34 cellular contexts compared by ENCODE assay signal in the genomic region with DNA sequence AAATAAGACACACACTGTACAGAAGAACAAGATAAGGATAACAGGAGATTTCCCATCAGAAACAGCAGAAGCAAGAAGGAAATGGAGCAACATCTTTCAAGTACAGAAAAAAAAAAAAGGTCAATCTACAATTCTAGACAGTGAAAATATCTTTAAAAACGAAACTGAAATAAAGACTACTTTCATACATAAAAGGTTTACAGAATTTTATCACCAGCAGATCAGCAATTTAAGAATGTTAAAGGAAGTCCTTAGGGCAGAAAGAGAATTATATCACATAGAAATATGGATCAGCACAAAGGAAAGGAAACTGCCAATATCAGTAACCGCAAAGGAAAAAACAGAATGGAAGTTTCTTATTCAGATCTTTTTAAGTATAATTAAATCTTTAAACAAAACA.
"Had no signal": no experiment of that assay in that cellular context is flagged by ENCODE, and none has a peak within 500 bp of the region (broad histone marks: within the 10 kb centered on the region; RNA-seq: fewer than 3 reads in every experiment).

No MANE protein-coding gene starts in this region.

- H3K9me3 ChIP-seq: adrenal gland, body of pancreas, esophagus squamous epithelium, gastroesophageal sphincter, heart right ventricle had no signal

- H3K79me2 ChIP-seq: hepatocyte had no signal

- H3K36me3 Mint-ChIP-seq: activated CD4-positive, alpha-beta memory T cell treated with anti-CD3 and anti-CD28 coated beads for 36 hours; activated CD8-positive, alpha-beta memory T cell treated with anti-CD3 and anti-CD28 coated beads, Interleukin-2, amount 10 ng/mL, durations not matched to agents 7 days and 5 days; activated naive CD4-positive, alpha-beta T cell treated with anti-CD3 and anti-CD28 coated beads, Interleukin-2, amount 50 U/mL, for 24 hours; activated naive CD8-positive, alpha-beta T cell treated with anti-CD3 and anti-CD28 coated beads for 36 hours had no signal

- H3K36me3 ChIP-seq: adrenal gland, esophagus squamous epithelium, gastroesophageal sphincter, heart right ventricle, WERI-Rb-1 had no signal

- H3K4me3 ChIP-seq: adrenal gland, body of pancreas, esophagus squamous epithelium, gastroesophageal sphincter, heart right ventricle, hepatocyte had no signal

- H3K4me3 Mint-ChIP-seq: activated B cell treated with CpG ODN at 0.5 μM for 24 hours; activated CD4-positive, alpha-beta memory T cell treated with anti-CD3 and anti-CD28 coated beads for 36 hours; activated CD8-positive, alpha-beta memory T cell treated with anti-CD3 and anti-CD28 coated beads, Interleukin-2, amount 10 ng/mL, durations not matched to agents 7 days and 5 days; activated CD8-positive, alpha-beta T cell treated with anti-CD3 and anti-CD28 coated beads, Interleukin-2, amount 10 ng/mL, durations not matched to agents 7 days and 5 days; activated naive CD4-positive, alpha-beta T cell treated with anti-CD3 and anti-CD28 coated beads for 36 hours; activated naive CD4-positive, alpha-beta T cell treated with anti-CD3 and anti-CD28 coated beads, Interleukin-2, amount 50 U/mL, for 24 hours; activated naive CD8-positive, alpha-beta T cell treated with anti-CD3 and anti-CD28 coated beads for 36 hours; activated naive CD8-positive, alpha-beta T cell treated with anti-CD3 and anti-CD28 coated beads, Interleukin-2, amount 50 U/mL, for 24 hours; activated T-helper 1 cell treated with anti-CD3 and anti-CD28 coated beads, Interleukin-12 subunit alpha, Interleukin-12 subunit beta, Interleukin-2, Interleukin-4 antibody, amounts not matched to agents 30 ng/mL and 10 ng/mL and 1 ng/mL, durations not matched to agents 14 hours and 24 hours and 36 hours; effector memory CD8-positive, alpha-beta T cell; T-helper 2 cell treated with Interferon-gamma antibody and Interleukin-4, amounts not matched to agents 5 μg/mL and 100 μg/mL, for 36 hours had no signal

- H3K4me1 Mint-ChIP-seq: activated B cell treated with CpG ODN at 0.5 μM for 24 hours; activated naive CD8-positive, alpha-beta T cell treated with anti-CD3 and anti-CD28 coated beads for 36 hours; activated naive CD8-positive, alpha-beta T cell treated with anti-CD3 and anti-CD28 coated beads, Interleukin-2, amount 50 U/mL, for 24 hours had no signal

- DNase-seq: activated B cell treated with CpG ODN at 0.5 μM for 24 hours; activated CD4-positive, alpha-beta memory T cell treated with anti-CD3 and anti-CD28 coated beads for 36 hours; activated CD4-positive, alpha-beta T cell treated with anti-CD3 and anti-CD28 coated beads for 48 hours; activated CD8-positive, alpha-beta memory T cell treated with anti-CD3 and anti-CD28 coated beads, Interleukin-2, amount 10 ng/mL, durations not matched to agents 7 days and 5 days; activated CD8-positive, alpha-beta memory T cell treated with anti-CD3 and anti-CD28 coated beads, Interleukin-2, amount 50 U/mL, for 4 hours; activated CD8-positive, alpha-beta T cell treated with anti-CD3 and anti-CD28 coated beads, Interleukin-2, amount 10 ng/mL, durations not matched to agents 7 days and 5 days; activated effector memory CD4-positive, alpha-beta T cell treated with anti-CD3 and anti-CD28 coated beads, Interleukin-2, amount 50 U/mL, for 16 hours; activated naive CD4-positive, alpha-beta T cell treated with anti-CD3 and anti-CD28 coated beads for 36 hours; activated naive CD8-positive, alpha-beta T cell treated with anti-CD3 and anti-CD28 coated beads for 36 hours; activated naive CD8-positive, alpha-beta T cell treated with anti-CD3 and anti-CD28 coated beads, Interleukin-2, amount 50 U/mL, for 24 hours; activated T-cell treated with anti-CD3 and anti-CD28 coated beads, Interleukin-2, amount 50 U/mL, for 1 hour; activated T-cell treated with anti-CD3 and anti-CD28 coated beads, Interleukin-2, amount 50 U/mL, for 48 hours; adrenal gland; amygdala; aorta; body of pancreas; caudate nucleus; cortex of kidney; dermis blood vessel endothelial cell; effector CD4-positive, alpha-beta T cell; effector memory CD8-positive, alpha-beta T cell; esophagus squamous epithelium; foreskin melanocyte; heart right ventricle; T1000 had no signal

- H3K27me3 ChIP-seq: adrenal gland, body of pancreas, hepatocyte had no signal

- H3K4me2 ChIP-seq: hepatocyte had no signal

- H3K27me3 Mint-ChIP-seq: activated CD8-positive, alpha-beta memory T cell treated with anti-CD3 and anti-CD28 coated beads, Interleukin-2, amount 10 ng/mL, durations not matched to agents 7 days and 5 days; activated naive CD4-positive, alpha-beta T cell treated with anti-CD3 and anti-CD28 coated beads, Interleukin-2, amount 50 U/mL, for 24 hours; activated naive CD8-positive, alpha-beta T cell treated with anti-CD3 and anti-CD28 coated beads for 36 hours; effector memory CD8-positive, alpha-beta T cell had no signal

- H3K27ac ChIP-seq: adrenal gland, body of pancreas, epithelial cell of prostate, esophagus squamous epithelium, gastroesophageal sphincter, heart right ventricle, hepatocyte, WERI-Rb-1 had no signal

- H2AFZ ChIP-seq: hepatocyte had no signal

- H3K4me1 ChIP-seq: adrenal gland, body of pancreas, esophagus squamous epithelium, gastroesophageal sphincter, heart right ventricle had no signal

- ATAC-seq: activated CD4-positive, CD25-positive, alpha-beta regulatory T cell treated with anti-CD3 and anti-CD28 coated beads, Interleukin-2, amount 50 U/mL, for 24 hours; activated CD8-positive, alpha-beta memory T cell treated with anti-CD3 and anti-CD28 coated beads, Interleukin-2, amount 10 ng/mL, durations not matched to agents 7 days and 5 days; activated CD8-positive, alpha-beta T cell treated with anti-CD3 and anti-CD28 coated beads, Interleukin-2, amount 10 ng/mL, durations not matched to agents 7 days and 5 days; activated naive CD8-positive, alpha-beta T cell treated with anti-CD3 and anti-CD28 coated beads, Interleukin-2, amount 50 U/mL, for 24 hours; body of pancreas; effector memory CD8-positive, alpha-beta T cell; gastroesophageal sphincter; heart right ventricle had no signal

- H3K27ac Mint-ChIP-seq: activated B cell treated with CpG ODN at 0.5 μM for 24 hours; activated CD4-positive, alpha-beta memory T cell treated with anti-CD3 and anti-CD28 coated beads for 36 hours; activated CD8-positive, alpha-beta memory T cell treated with anti-CD3 and anti-CD28 coated beads, Interleukin-2, amount 10 ng/mL, durations not matched to agents 7 days and 5 days; activated CD8-positive, alpha-beta T cell treated with anti-CD3 and anti-CD28 coated beads, Interleukin-2, amount 10 ng/mL, durations not matched to agents 7 days and 5 days; activated naive CD4-positive, alpha-beta T cell treated with anti-CD3 and anti-CD28 coated beads for 36 hours; activated naive CD4-positive, alpha-beta T cell treated with anti-CD3 and anti-CD28 coated beads, Interleukin-2, amount 50 U/mL, for 24 hours; activated naive CD8-positive, alpha-beta T cell treated with anti-CD3 and anti-CD28 coated beads for 36 hours; activated naive CD8-positive, alpha-beta T cell treated with anti-CD3 and anti-CD28 coated beads, Interleukin-2, amount 50 U/mL, for 24 hours; activated T-helper 1 cell treated with anti-CD3 and anti-CD28 coated beads, Interleukin-12 subunit alpha, Interleukin-12 subunit beta, Interleukin-2, Interleukin-4 antibody, amounts not matched to agents 30 ng/mL and 10 ng/mL and 1 ng/mL, durations not matched to agents 14 hours and 24 hours and 36 hours; activated T-helper 2 cell treated with anti-CD3 and anti-CD28 coated beads, Interferon-gamma antibody, Interleukin-2, Interleukin-4, amounts not matched to agents 10 μg/mL and 5 μg/mL and 100 μg/mL, durations not matched to agents 14 hours and 24 hours and 36 hours; effector memory CD8-positive, alpha-beta T cell; T-helper 2 cell treated with Interferon-gamma antibody and Interleukin-4, amounts not matched to agents 5 μg/mL and 100 μg/mL, for 36 hours had no signal
